In the genomic region with DNA sequence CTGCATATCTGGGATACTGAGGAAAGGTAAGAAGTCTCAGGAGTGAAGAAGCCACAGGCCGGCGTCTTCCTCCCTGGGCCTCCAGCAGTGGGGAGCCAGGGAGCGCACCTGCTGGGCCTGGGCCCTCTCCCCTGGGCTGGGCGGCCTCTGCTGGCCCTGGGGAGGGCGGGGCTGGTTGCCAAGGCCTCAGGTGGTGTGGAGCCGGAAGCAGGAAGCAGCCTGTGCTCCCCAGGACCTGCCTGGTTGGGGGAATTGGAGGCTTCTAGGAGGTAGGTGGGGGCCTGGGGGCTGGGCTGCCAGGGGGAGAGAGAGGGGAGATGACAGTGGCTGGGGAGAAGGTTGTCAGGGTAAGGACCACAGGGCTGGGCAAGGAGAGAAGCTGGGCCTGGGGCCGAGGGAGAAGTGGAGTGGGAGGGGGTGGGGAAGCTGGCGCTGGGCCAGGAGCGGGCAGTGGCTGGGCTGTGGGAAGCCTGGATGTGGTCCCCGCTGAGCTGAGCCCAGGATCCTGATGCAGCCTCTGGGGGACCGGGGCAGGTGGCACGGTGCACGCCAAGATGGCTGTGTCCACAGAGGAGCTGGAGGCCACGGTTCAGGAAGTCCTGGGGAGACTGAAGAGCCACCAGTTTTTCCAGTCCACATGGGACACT, we compare ENCODE assay signal across 1 cellular context.
TF ChIP-seq lines count a peak whose summit lies in the region.

A gene with protein sequence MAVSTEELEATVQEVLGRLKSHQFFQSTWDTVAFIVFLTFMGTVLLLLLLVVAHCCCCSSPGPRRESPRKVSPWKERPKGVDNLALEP (plus strand): TSS at position 189 of the 647 bp plus-strand sequence. CDS start 366 bp downstream, at position 555.

TF ChIP-seq in K562, 482 proteins besides CTCF, POLR2A, EP300 and RAD21 (continued from another document):
- TF ChIP-seq, protein P1, sequence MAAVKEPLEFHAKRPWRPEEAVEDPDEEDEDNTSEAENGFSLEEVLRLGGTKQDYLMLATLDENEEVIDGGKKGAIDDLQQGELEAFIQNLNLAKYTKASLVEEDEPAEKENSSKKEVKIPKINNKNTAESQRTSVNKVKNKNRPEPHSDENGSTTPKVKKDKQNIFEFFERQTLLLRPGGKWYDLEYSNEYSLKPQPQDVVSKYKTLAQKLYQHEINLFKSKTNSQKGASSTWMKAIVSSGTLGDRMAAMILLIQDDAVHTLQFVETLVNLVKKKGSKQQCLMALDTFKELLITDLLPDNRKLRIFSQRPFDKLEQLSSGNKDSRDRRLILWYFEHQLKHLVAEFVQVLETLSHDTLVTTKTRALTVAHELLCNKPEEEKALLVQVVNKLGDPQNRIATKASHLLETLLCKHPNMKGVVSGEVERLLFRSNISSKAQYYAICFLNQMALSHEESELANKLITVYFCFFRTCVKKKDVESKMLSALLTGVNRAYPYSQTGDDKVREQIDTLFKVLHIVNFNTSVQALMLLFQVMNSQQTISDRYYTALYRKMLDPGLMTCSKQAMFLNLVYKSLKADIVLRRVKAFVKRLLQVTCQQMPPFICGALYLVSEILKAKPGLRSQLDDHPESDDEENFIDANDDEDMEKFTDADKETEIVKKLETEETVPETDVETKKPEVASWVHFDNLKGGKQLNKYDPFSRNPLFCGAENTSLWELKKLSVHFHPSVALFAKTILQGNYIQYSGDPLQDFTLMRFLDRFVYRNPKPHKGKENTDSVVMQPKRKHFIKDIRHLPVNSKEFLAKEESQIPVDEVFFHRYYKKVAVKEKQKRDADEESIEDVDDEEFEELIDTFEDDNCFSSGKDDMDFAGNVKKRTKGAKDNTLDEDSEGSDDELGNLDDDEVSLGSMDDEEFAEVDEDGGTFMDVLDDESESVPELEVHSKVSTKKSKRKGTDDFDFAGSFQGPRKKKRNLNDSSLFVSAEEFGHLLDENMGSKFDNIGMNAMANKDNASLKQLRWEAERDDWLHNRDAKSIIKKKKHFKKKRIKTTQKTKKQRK (IDR thresholded peaks at IDR 0.05; ENCODE audit: borderline replicate concordance, low read depth, low read length): no peak
- no peak for TF ChIP-seq GTF2E2 (tag; IDR thresholded peaks at IDR 0.05)
- TF ChIP-seq RBFOX2 (IDR thresholded peaks at IDR 0.05; ENCODE audit: low read depth, low read length): no peak; the same call in 1 of the 2 replicates
